Comparison of ENCODE assay signal across 15 cellular contexts in the genomic region with DNA sequence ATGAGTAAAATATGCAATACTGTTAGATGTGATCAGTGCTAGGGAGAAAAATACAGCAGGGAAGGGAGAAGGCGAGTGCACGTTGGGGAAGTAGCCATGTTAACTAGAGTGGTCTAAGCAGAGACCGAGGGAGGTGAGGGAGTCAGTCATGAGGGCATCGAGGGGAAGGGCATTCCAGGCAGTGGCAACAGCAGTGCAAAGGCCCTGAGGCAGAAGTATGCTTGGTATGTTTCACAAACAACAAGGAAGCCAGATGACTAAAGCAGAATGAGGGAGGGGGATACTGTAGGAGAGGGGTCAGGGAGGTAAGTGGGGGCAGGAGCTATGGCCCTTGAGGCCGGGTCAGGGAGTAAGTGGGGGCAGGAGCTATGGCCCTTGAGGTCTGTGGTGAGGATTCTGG.
DNase-seq lines count a peak whose midpoint lies in the region; ATAC-seq and TF ChIP-seq lines count a peak whose summit lies in the region.
"Had no signal": no experiment of that assay in that cellular context is flagged by ENCODE, and none has a peak within 500 bp of the region (broad histone marks: within the 10 kb centered on the region; RNA-seq: fewer than 3 reads in every experiment).

No MANE protein-coding gene starts in this region.

- intact Hi-C loops in OCI-LY7 (cut with micrococcal nuclease; ENCODE audit: unreplicated experiment): no loop called here
- intact Hi-C loops in Right ventricle myocardium inferior (cut with DNase I): no loop called here

- CTCF ChIA-PET in OCI-LY7 (lab: Charles Lee; ENCODE audit: unreplicated experiment): interaction anchor here (0.5 kb wide), 1 partner anchor 95 kb away, joined by 3 read pairs; no protein-coding TSS in a partner anchor

- H3K27me3 Mint-ChIP-seq in nephron (ENCODE audit: low read depth): peaks cover 3% of the 10 kb centered on the region
- no peaks in the 10 kb centered on the region for H3K27me3 Mint-ChIP-seq in stimulated activated memory B cell treated with anti-CD40 and anti-IgM and Interleukin-4, amounts not matched to agents 10 μg/mL and 1 μg/mL and 100 μg/mL, for 72 hours

- no peaks in the 10 kb centered on the region for H3K9me2 ChIP-seq in OCI-LY7 (ENCODE audit: insufficient read depth, low read length)

- no peaks in the 10 kb centered on the region; the same call in 1 of the 2 replicates for H3K36me3 ChIP-seq in OCI-LY7 (ENCODE audit: insufficient read depth, low read length)
- H3K36me3 ChIP-seq: BLaER1 had no signal

- H3K27ac Mint-ChIP-seq in nephron: peak overlapping the region; percentile 10 to 36 (median 12)
- H3K27ac Mint-ChIP-seq in stimulated activated memory B cell treated with anti-CD40 and anti-IgM and Interleukin-4, amounts not matched to agents 10 μg/mL and 1 μg/mL and 100 μg/mL, for 72 hours: peak overlapping the region; percentile 44
- H3K27ac Mint-ChIP-seq: CD8-positive, alpha-beta memory T cell had no signal

- H4K20me1 ChIP-seq in OCI-LY7 (ENCODE audit: insufficient read depth, low read length): no peaks in the 10 kb centered on the region
- H4K20me1 ChIP-seq: BLaER1 had no signal

- H3K36me3 Mint-ChIP-seq in nephron (ENCODE audit: low read depth): no peaks in the 10 kb centered on the region
- no peaks in the 10 kb centered on the region for H3K36me3 Mint-ChIP-seq in stimulated activated memory B cell treated with anti-CD40 and anti-IgM and Interleukin-4, amounts not matched to agents 10 μg/mL and 1 μg/mL and 100 μg/mL, for 72 hours
- H3K36me3 Mint-ChIP-seq: CD8-positive, alpha-beta memory T cell had no signal

- H3K9me3 ChIP-seq in OCI-LY7 (ENCODE audit: low read length): no peaks in the 10 kb centered on the region
- H3K9me3 ChIP-seq: BLaER1, Caco-2 had no signal

- H3K4me3 Mint-ChIP-seq in nephron: no peak overlapping the region
- no peak overlapping the region for H3K4me3 Mint-ChIP-seq in stimulated activated memory B cell treated with anti-CD40 and anti-IgM and Interleukin-4, amounts not matched to agents 10 μg/mL and 1 μg/mL and 100 μg/mL, for 72 hours
- H3K4me3 Mint-ChIP-seq: CD8-positive, alpha-beta memory T cell had no signal

- H3K4me2 ChIP-seq in OCI-LY7 (ENCODE audit: low read length): peak overlapping the region; percentile 19
- H3K4me2 ChIP-seq: BLaER1 had no signal

- peaks cover 45% of the 10 kb centered on the region for H3K4me1 Mint-ChIP-seq in nephron
- peaks cover 65% of the 10 kb centered on the region for H3K4me1 Mint-ChIP-seq in stimulated activated memory B cell treated with anti-CD40 and anti-IgM and Interleukin-4, amounts not matched to agents 10 μg/mL and 1 μg/mL and 100 μg/mL, for 72 hours
- H3K4me1 Mint-ChIP-seq: CD8-positive, alpha-beta memory T cell had no signal

- TF ChIP-seq CTCF in OCI-LY7 (conservative IDR thresholded peaks at IDR 0.05; ENCODE audit: low read length) (no peak), nephron (IDR thresholded peaks at IDR 0.05; ENCODE audit: unreplicated experiment in 3 of 3) (no peak)

- POLR2A ChIA-PET in OCI-LY7 (lab: Charles Lee): interaction anchor here (0.6 to 1.9 kb wide), 8 partner anchors 19 to 684 kb away, joined by 3 to 7 read pairs (median 4); no protein-coding TSS in a partner anchor

- DNase-seq in EH (ENCODE audit: low read depth) (peak; percentile 24), OCI-LY7 (ENCODE audit: low spot score) (no peak), Right ventricle myocardium inferior (ENCODE audit: missing footprints) (no peak)
- no peak for DNase-seq in activated CD8-positive, alpha-beta memory T cell treated with anti-CD3 and anti-CD28 coated beads, Interleukin-2, amount 50 U/mL, for 4 hours
- DNase-seq: 8988T; AML-193; Caco-2; CD8-positive, alpha-beta memory T cell; DND-41 had no signal

- no peak overlapping the region for H2AFZ ChIP-seq in OCI-LY7 (ENCODE audit: low read length)

- H3K9me3 Mint-ChIP-seq in nephron: no peaks in the 10 kb centered on the region
- no peaks in the 10 kb centered on the region for H3K9me3 Mint-ChIP-seq in stimulated activated memory B cell treated with anti-CD40 and anti-IgM and Interleukin-4, amounts not matched to agents 10 μg/mL and 1 μg/mL and 100 μg/mL, for 72 hours
- H3K9me3 Mint-ChIP-seq: CD8-positive, alpha-beta memory T cell had no signal

- H3K4me3 ChIP-seq in OCI-LY7 (ENCODE audit: low read depth, low read length, poor library complexity, severe bottlenecking): no peak overlapping the region
- H3K4me3 ChIP-seq: BLaER1, GM12878 had no signal

- H3K79me2 ChIP-seq in OCI-LY7 (ENCODE audit: insufficient read depth, low read depth, low read length): peaks cover 22% of the 10 kb centered on the region; the same call in 1 of the 2 replicates

- no TSS peak for BruUV-seq in OCI-LY7 (replicated peaks; lab: Mats Ljungman, UMichigan)

- H3K4me1 ChIP-seq in OCI-LY7 (ENCODE audit: insufficient read depth, low read length, poor library complexity, severe bottlenecking): peaks cover 98% of the 10 kb centered on the region

- ATAC-seq in stimulated activated memory B cell treated with anti-CD40 and anti-IgM and Interleukin-4, amounts not matched to agents 10 μg/mL and 1 μg/mL and 100 μg/mL, for 72 hours: no peak
- ATAC-seq in HG03139 (IDR thresholded peaks at IDR 0.05; ENCODE audit: unreplicated experiment): no peak
- ATAC-seq in Right ventricle myocardium inferior: no peak
- ATAC-seq: GM12878, HCT116 had no signal

- no peak overlapping the region for H3K27ac ChIP-seq in OCI-LY7 (ENCODE audit: low read depth, low read length, poor library complexity, severe bottlenecking)
- H3K27ac ChIP-seq: BLaER1 had no signal
